13 cellular contexts compared by ENCODE assay signal in the genomic region with DNA sequence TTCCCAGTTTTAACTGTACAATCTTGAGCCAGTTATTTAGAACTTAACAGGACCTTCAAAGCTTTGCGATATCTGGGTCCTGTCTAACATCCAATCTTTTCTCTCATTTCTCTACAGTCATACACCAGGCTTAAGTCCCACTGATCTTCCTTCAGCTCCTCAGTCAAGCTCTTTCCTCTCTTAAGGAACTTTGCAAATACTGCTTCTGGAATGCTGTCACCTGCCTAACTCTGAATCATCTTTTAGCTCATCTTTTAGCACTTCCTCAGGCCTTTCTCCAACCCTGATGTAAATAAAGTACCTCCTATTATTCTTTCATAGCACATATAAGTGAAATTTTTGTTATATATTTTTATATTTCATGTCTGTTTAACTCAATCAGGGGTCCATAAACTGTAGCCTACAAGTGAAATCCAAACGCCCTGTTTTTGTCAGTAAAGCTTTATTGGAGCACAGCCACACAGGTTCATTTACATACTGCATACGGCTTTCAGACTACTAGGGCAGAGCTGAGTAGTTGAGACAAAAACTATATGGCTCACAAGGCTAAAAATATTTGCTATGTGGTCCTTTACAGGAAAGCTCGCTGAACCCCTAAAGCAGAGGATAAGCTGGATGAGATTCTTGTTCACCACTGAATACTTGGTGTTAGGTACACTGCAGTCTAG.
DNase-seq lines count a peak whose midpoint lies in the region; ATAC-seq and TF ChIP-seq lines count a peak whose summit lies in the region.
"Had no signal": no experiment of that assay in that cellular context is flagged by ENCODE, and none has a peak within 500 bp of the region (broad histone marks: within the 10 kb centered on the region; RNA-seq: fewer than 3 reads in every experiment).

No MANE protein-coding gene starts in this region.

- H3K9me3 ChIP-seq in BLaER1 treated with 17β-estradiol and CSF1 and Interleukin-3, amounts not matched to agents 10 nM and 100 nM (replicated peaks in 1 of 11) = no peaks in the 10 kb centered on the region
- H3K9me3 ChIP-seq in CD4-positive, alpha-beta T cell (ENCODE audit: control insufficient read depth, low read length) = no peaks in the 10 kb centered on the region
- H3K9me3 ChIP-seq: A549, ascending aorta, upper lobe of left lung had no signal

- H3K9me3 Mint-ChIP-seq in activated B cell treated with CpG ODN at 0.5 μM for 24 hours = no peaks in the 10 kb centered on the region
- no peaks in the 10 kb centered on the region for H3K9me3 Mint-ChIP-seq in CD4-positive, alpha-beta T cell

- intact Hi-C loops in activated B cell treated with CpG ODN at 0.5 μM for 24 hours (cut with micrococcal nuclease) = loop anchor here (10.0 kb wide), 1 partner anchor 1365 kb away; no protein-coding TSS in a partner anchor
- intact Hi-C loops in CD4-positive, alpha-beta T cell (cut with DNase I, micrococcal nuclease) = no loop called here

- H3K4me1 Mint-ChIP-seq in activated B cell treated with CpG ODN at 0.5 μM for 24 hours = peaks cover 87% of the 10 kb centered on the region
- no peaks in the 10 kb centered on the region for H3K4me1 Mint-ChIP-seq in CD4-positive, alpha-beta T cell (ENCODE audit: low read depth)

- H3K36me3 Mint-ChIP-seq in activated B cell treated with CpG ODN at 0.5 μM for 24 hours (ENCODE audit: low read depth) = peaks cover 58% of the 10 kb centered on the region
- no peaks in the 10 kb centered on the region for H3K36me3 Mint-ChIP-seq in CD4-positive, alpha-beta T cell (ENCODE audit: low read depth)

- peak overlapping the region; percentile 67 to 95 (median 88) for H3K9ac ChIP-seq in BLaER1 treated with 17β-estradiol and CSF1 and Interleukin-3, amounts not matched to agents 10 nM and 100 nM

- no peaks in the 10 kb centered on the region for H3K27me3 ChIP-seq in BLaER1 treated with 17β-estradiol and CSF1 and Interleukin-3, amounts not matched to agents 10 nM and 100 nM
- no peaks in the 10 kb centered on the region for H3K27me3 ChIP-seq in CD4-positive, alpha-beta T cell (ENCODE audit: control insufficient read depth, insufficient read depth, low read length)
- H3K27me3 ChIP-seq: ascending aorta, upper lobe of left lung had no signal

- H3K27ac Mint-ChIP-seq in activated B cell treated with CpG ODN at 0.5 μM for 24 hours = peak overlapping the region; percentile 91
- no peak overlapping the region for H3K27ac Mint-ChIP-seq in CD4-positive, alpha-beta T cell

- H3K4me2 ChIP-seq in BLaER1 treated with 17β-estradiol and CSF1 and Interleukin-3, amounts not matched to agents 10 nM and 100 nM = peak overlapping the region; percentile 80 to 100 (median 91)
- H3K4me2 ChIP-seq: A549 had no signal

- DNase-seq in activated B cell treated with CpG ODN at 0.5 μM for 24 hours (no peak), glomerular visceral epithelial cell (ENCODE audit: extremely low spot score) (no peak)
- DNase-seq in stimulated activated naive CD4-positive, alpha-beta T cell treated with Interleukin-2 at 50 U/mL for 16 hours (lab: John Stamatoyannopoulos, UW) = no peak
- no peak for DNase-seq in CD4-positive, alpha-beta T cell
- DNase-seq: activated CD4-positive, alpha-beta T cell treated with anti-CD3 and anti-CD28 coated beads for 48 hours; foreskin melanocyte; upper lobe of left lung had no signal

- H3K27ac ChIP-seq in BLaER1 treated with 17β-estradiol and CSF1 and Interleukin-3, amounts not matched to agents 10 nM and 100 nM = peak overlapping the region; percentile 90 to 99 (median 96); a peak in 21 of 22 replicates
- no peak overlapping the region for H3K27ac ChIP-seq in CD4-positive, alpha-beta T cell (ENCODE audit: low read depth, low read length)
- H3K27ac ChIP-seq: A549, ascending aorta, upper lobe of left lung had no signal

- ATAC-seq in GM19372 (IDR thresholded peaks at IDR 0.05; ENCODE audit: low read depth, unreplicated experiment) = peak; percentile 47
- ATAC-seq in HG03378 (IDR thresholded peaks at IDR 0.05; ENCODE audit: unreplicated experiment) = peak; percentile 32
- ATAC-seq in activated B cell treated with CpG ODN at 0.5 μM for 24 hours (ENCODE audit: low read depth) = peak; percentile 67
- ATAC-seq in HG02970 (IDR thresholded peaks at IDR 0.05; ENCODE audit: low FRiP score, unreplicated experiment) = no peak
- no peak for ATAC-seq in CD4-positive, alpha-beta T cell (ENCODE audit: poor library complexity)
- ATAC-seq: A549 had no signal

- CTCF ChIA-PET in activated B cell treated with CpG ODN at 0.5 μM for 24 hours (lab: Charles Lee) = interaction anchor here (1.2 to 3.9 kb wide), 8 partner anchors 9 to 1446 kb away, joined by 3 to 24 read pairs (median 6); no protein-coding TSS in a partner anchor
- CTCF ChIA-PET in CD4-positive, alpha-beta T cell (lab: Charles Lee) = interaction anchor here (0.7 to 0.9 kb wide), 2 partner anchors 10 to 32 kb away, joined by 3 read pairs; no protein-coding TSS in a partner anchor

- H3K4me3 ChIP-seq in BLaER1 treated with 17β-estradiol and CSF1 and Interleukin-3, amounts not matched to agents 10 nM and 100 nM = peak overlapping the region; percentile 32 to 90 (median 67); a peak in 19 of 20 replicates
- H3K4me3 ChIP-seq: A549, ascending aorta, upper lobe of left lung had no signal

- H4K20me1 ChIP-seq in BLaER1 treated with 17β-estradiol and CSF1 and Interleukin-3, amounts not matched to agents 10 nM and 100 nM = peaks cover 0 to 35% (median 0%) of the 10 kb centered on the region in 11 experiments; a peak in 9 of 22 replicates

- peaks cover 26 to 91% (median 63%) of the 10 kb centered on the region in 11 experiments; a peak in 21 of 22 replicates for H3K36me3 ChIP-seq in BLaER1 treated with 17β-estradiol and CSF1 and Interleukin-3, amounts not matched to agents 10 nM and 100 nM

- H3K27me3 Mint-ChIP-seq in activated B cell treated with CpG ODN at 0.5 μM for 24 hours = no peaks in the 10 kb centered on the region
- peaks cover 18% of the 10 kb centered on the region for H3K27me3 Mint-ChIP-seq in CD4-positive, alpha-beta T cell

- POLR2A ChIA-PET in activated B cell treated with CpG ODN at 0.5 μM for 24 hours (lab: Charles Lee) = interaction anchor here (0.5 to 17.9 kb wide), 15 partner anchors 8 to 497 kb away, joined by 3 to 229 read pairs (median 4); a partner anchor contains a TSS
- POLR2A ChIA-PET in CD4-positive, alpha-beta T cell (lab: Charles Lee) = no interaction called here

- peaks cover 35 to 89% (median 53%) of the 10 kb centered on the region in 10 experiments for H3K4me1 ChIP-seq in BLaER1 treated with 17β-estradiol and CSF1 and Interleukin-3, amounts not matched to agents 10 nM and 100 nM
- H3K4me1 ChIP-seq: A549 had no signal

- peak overlapping the region; percentile 80 for H3K4me3 Mint-ChIP-seq in activated B cell treated with CpG ODN at 0.5 μM for 24 hours
- no peak overlapping the region for H3K4me3 Mint-ChIP-seq in CD4-positive, alpha-beta T cell

- TF ChIP-seq CTCF in activated B cell treated with CpG ODN at 0.5 μM for 24 hours (IDR thresholded peaks at IDR 0.05) = no peak
- TF ChIP-seq CTCF in CD4-positive, alpha-beta T cell (IDR thresholded peaks at IDR 0.05) = no peak

Comparison
In these comparisons a context has a peak if more than half of its experiments do, and no peak if none do; other contexts are left out.
1. ATAC-seq: peak in GM19372 (single experiment), HG03378 (single experiment) and activated B cell treated with CpG ODN at 0.5 μM for 24 hours (single experiment); none in HG02970 (single experiment) and CD4-positive, alpha-beta T cell (single experiment).